In the genomic region with DNA sequence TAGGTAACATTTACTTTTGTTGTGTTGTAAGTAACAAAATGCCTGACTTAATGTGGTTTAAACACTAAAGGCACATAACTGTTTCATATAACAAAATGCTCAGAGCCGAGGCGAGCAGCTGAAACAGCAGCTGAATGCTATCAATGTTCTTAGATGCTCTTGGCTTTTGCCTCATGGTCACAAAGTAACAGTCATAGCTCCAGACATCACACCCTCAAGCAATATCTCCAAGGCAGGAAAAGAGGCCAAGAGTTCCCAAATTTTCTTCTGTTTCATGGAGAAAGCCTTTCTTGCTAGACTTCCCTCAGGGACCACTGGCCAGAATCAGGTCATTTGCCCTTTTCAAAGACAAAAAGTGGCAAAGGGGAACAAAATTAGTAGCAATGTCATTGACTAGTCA, we compare ENCODE assay signal across 2 cellular contexts.
A peak's percentile ranks its signal among the peaks of the same experiment; 100 is the strongest.
TF ChIP-seq lines count a peak whose summit lies in the region.

No MANE protein-coding gene starts in this region.

TF ChIP-seq in K562, 482 proteins besides CTCF, POLR2A, EP300 and RAD21:
- TF ChIP-seq DNMT1 (IDR thresholded peaks at IDR 0.05) (no peak), RBM25 (IDR thresholded peaks at IDR 0.05; ENCODE audit: low read depth, low read length, severe bottlenecking) (peak; percentile 83), GATAD2A (IDR thresholded peaks at IDR 0.05) (no peak)

TF ChIP-seq in H1, 55 proteins besides CTCF, POLR2A, EP300 and RAD21:
- TF ChIP-seq NRF1 (IDR thresholded peaks at IDR 0.05; ENCODE audit: low read depth, low read length): no peak
- TF ChIP-seq KDM1A (IDR thresholded peaks at IDR 0.05; ENCODE audit: borderline replicate concordance, low read length): peak; percentile 57; the same call in 1 of the 2 replicates
